Comparison of ENCODE assay signal across 11 cellular contexts in genomic region chr10:19921300-19922140, GRCh38.
DNase-seq lines count a peak whose midpoint lies in the region; ATAC-seq and TF ChIP-seq lines count a peak whose summit lies in the region.
"Had no signal": no experiment of that assay in that cellular context is flagged by ENCODE, and none has a peak within 500 bp of the region (broad histone marks: within the 10 kb centered on the region; RNA-seq: fewer than 3 reads in every experiment).

No MANE protein-coding gene starts in this region.

- H3K4me3 ChIP-seq in esophagus squamous epithelium (no peak overlapping the region), mucosa of rectum (ENCODE audit: low read length in 2 of 2) (no peak overlapping the region), transverse colon (no peak overlapping the region)
- H3K4me3 ChIP-seq: ovary, PC-9 had no signal

- H3K36me3 ChIP-seq in esophagus squamous epithelium: no peaks in the 10 kb centered on the region
- no peaks in the 10 kb centered on the region for H3K36me3 ChIP-seq in mucosa of rectum (ENCODE audit: control insufficient read depth in 2 of 2, insufficient read depth in 2 of 2, low read length in 2 of 2)
- H3K36me3 ChIP-seq in transverse colon: no peaks in the 10 kb centered on the region
- H3K36me3 ChIP-seq: ovary had no signal

- 35 to 40% methylated on average over 9 to 13 of the region's 13 CpGs for WGBS in esophagus squamous epithelium, 2 donors
- 39 to 76% methylated on average over 2 to 13 of the region's 13 CpGs for WGBS in transverse colon (ENCODE audit: low coverage in 1 of 2), 2 donors

- no peak for ATAC-seq in WTC11
- ATAC-seq in activated CD8-positive, alpha-beta T cell treated with anti-CD3 and anti-CD28 coated beads, Interleukin-2, amount 10 ng/mL, durations not matched to agents 7 days and 5 days: no peak

- H3K4me1 ChIP-seq in esophagus squamous epithelium (peaks cover 13 to 69% (median 38%) of the 10 kb centered on the region in 3 donors), mucosa of rectum (ENCODE audit: control insufficient read depth in 2 of 2, insufficient read depth in 2 of 2, low read length in 2 of 2) (peaks cover 21 to 38% of the 10 kb centered on the region in 2 donors), transverse colon (peaks cover 8 to 53% (median 37%) of the 10 kb centered on the region in 4 donors)

- H3K27ac Mint-ChIP-seq in WTC11: peak overlapping the region; percentile 93
- H3K27ac Mint-ChIP-seq in activated CD8-positive, alpha-beta T cell treated with anti-CD3 and anti-CD28 coated beads, Interleukin-2, amount 10 ng/mL, durations not matched to agents 7 days and 5 days: no peak overlapping the region

- no peaks in the 10 kb centered on the region for H3K27me3 Mint-ChIP-seq in WTC11 (ENCODE audit: low read depth)
- no peaks in the 10 kb centered on the region for H3K27me3 Mint-ChIP-seq in activated CD8-positive, alpha-beta T cell treated with anti-CD3 and anti-CD28 coated beads, Interleukin-2, amount 10 ng/mL, durations not matched to agents 7 days and 5 days (ENCODE audit: low read depth)

- TF ChIP-seq CTCF in WTC11 (IDR thresholded peaks at IDR 0.05) (no peak), esophagus squamous epithelium (IDR thresholded peaks at IDR 0.05) (no peak), transverse colon (IDR thresholded peaks at IDR 0.05) (no peak)

- no peak for TF ChIP-seq EP300 in transverse colon (IDR thresholded peaks at IDR 0.05; ENCODE audit: low read depth)

- in situ Hi-C loops in transverse colon (cut with MboI; ENCODE audit: low pct_ligation_motif_present in 1 of 4, low pct_unique_long_range_greater_than_20kb in 1 of 4, low sequenced_read_pairs in 3 of 4): no loop called here

- H3K4me1 Mint-ChIP-seq in WTC11: peaks cover 65% of the 10 kb centered on the region
- H3K4me1 Mint-ChIP-seq in activated CD8-positive, alpha-beta T cell treated with anti-CD3 and anti-CD28 coated beads, Interleukin-2, amount 10 ng/mL, durations not matched to agents 7 days and 5 days (ENCODE audit: low read depth): no peaks in the 10 kb centered on the region

- TF ChIP-seq POLR2A in esophagus squamous epithelium (IDR thresholded peaks at IDR 0.05) (no peak), transverse colon (IDR thresholded peaks at IDR 0.05) (no peak)

- H3K27me3 ChIP-seq in esophagus squamous epithelium (no peaks in the 10 kb centered on the region), mucosa of rectum (ENCODE audit: control insufficient read depth in 2 of 2, insufficient read depth in 2 of 2, low read length in 2 of 2) (no peaks in the 10 kb centered on the region), transverse colon (no peaks in the 10 kb centered on the region)
- H3K27me3 ChIP-seq: ovary had no signal

- no peak overlapping the region for H3K4me3 Mint-ChIP-seq in WTC11
- H3K4me3 Mint-ChIP-seq in activated CD8-positive, alpha-beta T cell treated with anti-CD3 and anti-CD28 coated beads, Interleukin-2, amount 10 ng/mL, durations not matched to agents 7 days and 5 days: no peak overlapping the region

- H3K9me3 ChIP-seq in esophagus squamous epithelium (no peaks in the 10 kb centered on the region), mucosa of rectum (ENCODE audit: control insufficient read depth in 2 of 2, low read length in 2 of 2) (no peaks in the 10 kb centered on the region), transverse colon (no peaks in the 10 kb centered on the region)
- H3K9me3 ChIP-seq: ovary had no signal

- CTCF ChIA-PET in WTC11 (lab: Charles Lee): interaction anchor here (1.3 kb wide), 1 partner anchor 10 kb away, joined by 5 read pairs; no protein-coding TSS in a partner anchor
- CTCF ChIA-PET in activated CD8-positive, alpha-beta T cell treated with anti-CD3 and anti-CD28 coated beads, Interleukin-2, amount 10 ng/mL, durations not matched to agents 7 days and 5 days (lab: Charles Lee): no interaction called here

- H3K9ac ChIP-seq in mucosa of rectum (ENCODE audit: low read depth in 1 of 2, low read length in 2 of 2): no peak overlapping the region

- no peaks in the 10 kb centered on the region for H3K9me3 Mint-ChIP-seq in WTC11
- H3K9me3 Mint-ChIP-seq in activated CD8-positive, alpha-beta T cell treated with anti-CD3 and anti-CD28 coated beads, Interleukin-2, amount 10 ng/mL, durations not matched to agents 7 days and 5 days (ENCODE audit: insufficient read depth): no peaks in the 10 kb centered on the region

- POLR2A ChIA-PET in WTC11 (lab: Charles Lee): no interaction called here
- POLR2A ChIA-PET in activated CD8-positive, alpha-beta T cell treated with anti-CD3 and anti-CD28 coated beads, Interleukin-2, amount 10 ng/mL, durations not matched to agents 7 days and 5 days (lab: Charles Lee): no interaction called here

- H3K36me3 Mint-ChIP-seq in WTC11: no peaks in the 10 kb centered on the region
- no peaks in the 10 kb centered on the region for H3K36me3 Mint-ChIP-seq in activated CD8-positive, alpha-beta T cell treated with anti-CD3 and anti-CD28 coated beads, Interleukin-2, amount 10 ng/mL, durations not matched to agents 7 days and 5 days (ENCODE audit: low read depth)

- intact Hi-C loops in esophagus squamous epithelium (cut with DNase I): loop anchor here (10.0 kb wide), 1 partner anchor 87 kb away; no protein-coding TSS in a partner anchor
- intact Hi-C loops in transverse colon (cut with DNase I; ENCODE audit: low total_unique reads): no loop called here
- intact Hi-C loops in posterior vena cava (cut with DNase I): loop anchor here in 1 of 2 donors (10.0 kb wide), 1 partner anchor 97 kb away; no protein-coding TSS in a partner anchor

- DNase-seq in WTC11 (ENCODE audit: low spot score) (no peak), esophagus squamous epithelium (lab: John Stamatoyannopoulos, UW) (no peak), transverse colon (no peak), EL (no peak), posterior vena cava (ENCODE audit: low spot score) (no peak), NCI-H2171 treated with DMSO at 0.1 percent for 48 hours (lab: John Stamatoyannopoulos, UW) (no peak)
- DNase-seq in activated CD8-positive, alpha-beta T cell treated with anti-CD3 and anti-CD28 coated beads, Interleukin-2, amount 10 ng/mL, durations not matched to agents 7 days and 5 days: no peak
- DNase-seq: NCI-H146, ovary, PC-9 had no signal

- H3K27ac ChIP-seq in esophagus squamous epithelium (peak overlapping the region; percentile 70 to 88 (median 83)), mucosa of rectum (ENCODE audit: low read depth in 2 of 2, low read length in 2 of 2) (peak overlapping the region; percentile 20 to 74), transverse colon (peak overlapping the region; percentile 51 to 76 (median 72))
- H3K27ac ChIP-seq: PC-9 had no signal

TF ChIP-seq in WTC11, 78 proteins besides CTCF, POLR2A, EP300 and RAD21 (continues in another document):
- TF ChIP-seq CREB1 (CRISPR knock-in tag; IDR thresholded peaks at IDR 0.05) (no peak), RORB (CRISPR knock-in tag; IDR thresholded peaks at IDR 0.05) (no peak), PREB (CRISPR knock-in tag; IDR thresholded peaks at IDR 0.05; ENCODE audit: borderline replicate concordance) (no peak), CDX4 (CRISPR knock-in tag; IDR thresholded peaks at IDR 0.05; ENCODE audit: borderline replicate concordance) (no peak), USF2 (CRISPR knock-in tag; IDR thresholded peaks at IDR 0.05) (no peak), ATF1 (CRISPR knock-in tag; IDR thresholded peaks at IDR 0.05) (no peak)
